18 cellular contexts compared by ENCODE assay signal in genomic region chr18:69628774-69629359, GRCh38.
DNase-seq lines count a peak whose midpoint lies in the region; ATAC-seq, FAIRE-seq and TF ChIP-seq lines count a peak whose summit lies in the region.
"Had no signal": no experiment of that assay in that cellular context is flagged by ENCODE, and none has a peak within 500 bp of the region (broad histone marks: within the 10 kb centered on the region; RNA-seq: fewer than 3 reads in every experiment).

No MANE protein-coding gene starts in this region.

- peak; percentile 32 for FAIRE-seq in bronchial epithelial cell (lab: Jason Lieb, UNC)
- FAIRE-seq: G401.6, GM12892, GM18507 had no signal

- no peak overlapping the region for H2AK5ac ChIP-seq in mesendoderm (ENCODE audit: low read length)

- H3K9ac ChIP-seq in mesendoderm (ENCODE audit: low read length): no peak overlapping the region

- no peaks in the 10 kb centered on the region for H3K4me1 ChIP-seq in mesendoderm (ENCODE audit: control insufficient read depth, low read depth, low read length)
- H3K4me1 ChIP-seq: SJCRH30 had no signal

- H3K36me3 ChIP-seq in bronchial epithelial cell (ENCODE audit: control insufficient read depth, insufficient read depth, low read length) (no peaks in the 10 kb centered on the region), mesendoderm (ENCODE audit: control insufficient read depth, insufficient read depth, low read length) (no peaks in the 10 kb centered on the region)
- H3K36me3 ChIP-seq: SJCRH30 had no signal

- DNase-seq in NCI-H1105 (lab: John Stamatoyannopoulos, UW): peak; percentile 39
- peak; percentile 80 for DNase-seq in NCI-H1694 treated with DMSO at 0.1 percent for 48 hours (lab: John Stamatoyannopoulos, UW)
- DNase-seq in bronchial epithelial cell (ENCODE audit: low read depth): no peak
- DNase-seq in mesendoderm: no peak
- no peak for DNase-seq in amniotic stem cell (lab: John Stamatoyannopoulos, UW)
- DNase-seq: CD4-positive, CD25-positive, alpha-beta regulatory T cell; MV-4-11; NCI-H1436 treated with DMSO at 0.1 percent for 48 hours; NCI-H2029 treated with DMSO at 0.1 percent for 48 hours; NCI-H2171 treated with DMSO at 0.1 percent for 48 hours; NK-92 treated with Interleukin-12 subunit alpha and Interleukin-12 subunit beta, amount 100 ng/mL, for 24 hours; T-cell had no signal

- no peak overlapping the region for H3K18ac ChIP-seq in mesendoderm (ENCODE audit: low read length)

- H2BK15ac ChIP-seq in mesendoderm (replicated peaks; ENCODE audit: low read depth): no peak overlapping the region

- H3K4ac ChIP-seq in mesendoderm (ENCODE audit: low read depth, low read length): no peak overlapping the region

- H3K23ac ChIP-seq in mesendoderm (ENCODE audit: low read length): no peak overlapping the region

- no peak overlapping the region for H3K56ac ChIP-seq in mesendoderm (ENCODE audit: low read length)

- no peaks in the 10 kb centered on the region for H3K79me2 ChIP-seq in mesendoderm (ENCODE audit: control insufficient read depth, insufficient read depth, low read length)

- peak overlapping the region; percentile 56 for H4K8ac ChIP-seq in mesendoderm (ENCODE audit: low read depth, low read length)

- TF ChIP-seq CTCF in bronchial epithelial cell (IDR thresholded peaks at IDR 0.05; ENCODE audit: insufficient read depth, low read length, severe bottlenecking): no peak

- H2BK5ac ChIP-seq in mesendoderm (ENCODE audit: low read length): no peak overlapping the region

- no peak overlapping the region for H4K5ac ChIP-seq in mesendoderm (ENCODE audit: low read length)

- H3K4me3 ChIP-seq in bronchial epithelial cell (ENCODE audit: low read depth, low read length) (no peak overlapping the region), mesendoderm (ENCODE audit: low read length) (no peak overlapping the region)
- H3K4me3 ChIP-seq: SJCRH30 had no signal

- no peak overlapping the region for H2BK120ac ChIP-seq in mesendoderm (ENCODE audit: low read depth, low read length)

- H3K27me3 ChIP-seq in bronchial epithelial cell (ENCODE audit: control insufficient read depth, insufficient read depth, low read length) (no peaks in the 10 kb centered on the region), mesendoderm (ENCODE audit: insufficient read depth, low read length, poor library complexity) (no peaks in the 10 kb centered on the region)
- H3K27me3 ChIP-seq: SJCRH30 had no signal

- ATAC-seq in HG03460 (IDR thresholded peaks at IDR 0.05; ENCODE audit: unreplicated experiment) (no peak), HG03457 (IDR thresholded peaks at IDR 0.05; ENCODE audit: unreplicated experiment) (no peak)
- ATAC-seq: T-cell had no signal

- H3K79me1 ChIP-seq in mesendoderm (ENCODE audit: low read length): no peaks in the 10 kb centered on the region

- H3K27ac ChIP-seq in mesendoderm (ENCODE audit: low read depth, low read length): no peak overlapping the region
- H3K27ac ChIP-seq: SJCRH30 had no signal

- WGBS in mesendoderm (ENCODE audit: extremely low coverage, insufficient coverage, low lambda C conversion rate): no CpG with 5 or more reads among the region's 2 CpGs

- H3K4me2 ChIP-seq in mesendoderm (ENCODE audit: low read length): no peak overlapping the region

Comparison
In these comparisons a context has a peak if more than half of its experiments do, and no peak if none do; other contexts are left out.
1. DNase-seq: peak in NCI-H1105 (single experiment) and NCI-H1694 treated with DMSO at 0.1 percent for 48 hours (single experiment); none in bronchial epithelial cell (single experiment), mesendoderm (single experiment) and amniotic stem cell (single experiment).